19 cellular contexts compared by ENCODE assay signal in genomic region chr7:85699482-85699881, GRCh38.
"Had no signal": no experiment of that assay in that cellular context is flagged by ENCODE, and none has a peak within 500 bp of the region (broad histone marks: within the 10 kb centered on the region; RNA-seq: fewer than 3 reads in every experiment).

No MANE protein-coding gene starts in this region.

- H3K4me1 ChIP-seq: esophagus muscularis mucosa, gastrocnemius medialis, transverse colon had no signal

- H3K9me3 ChIP-seq: esophagus muscularis mucosa, gastrocnemius medialis, mucosa of descending colon, neutrophil, ovary, stomach, thoracic aorta, transverse colon had no signal

- H3K27ac ChIP-seq: epithelial cell of prostate, esophagus muscularis mucosa, gastrocnemius medialis, neutrophil, ovary, stomach, thoracic aorta, transverse colon had no signal

- H3K4me3 ChIP-seq: esophagus muscularis mucosa, gastrocnemius medialis, mucosa of descending colon, ovary, stomach, thoracic aorta, transverse colon had no signal

- ATAC-seq: effector memory CD8-positive, alpha-beta T cell; gastrocnemius medialis; left lobe of liver; mucosa of descending colon; naive thymus-derived CD8-positive, alpha-beta T cell; right cardiac atrium had no signal

- H3K27me3 ChIP-seq: esophagus muscularis mucosa, gastrocnemius medialis, neutrophil, ovary, stomach, transverse colon had no signal

- DNase-seq: effector memory CD8-positive, alpha-beta T cell; gastrocnemius medialis; glutamatergic neuron; islet precursor cell; mucosa of descending colon; naive thymus-derived CD8-positive, alpha-beta T cell; ovary; right cardiac atrium; small intestine; stimulated activated CD4-positive, alpha-beta T cell treated with anti-CD3 and anti-CD28 coated beads, Interleukin-12 subunit alpha, Interleukin-12 subunit beta, amount 100 ng/mL, for 4 hours; stimulated activated naive CD4-positive, alpha-beta T cell; stomach; substantia nigra; transverse colon had no signal

- H3K36me3 ChIP-seq: esophagus muscularis mucosa, gastrocnemius medialis, neutrophil, ovary, stomach, thoracic aorta, transverse colon had no signal
